8 cellular contexts compared by ENCODE assay signal in the genomic region with DNA sequence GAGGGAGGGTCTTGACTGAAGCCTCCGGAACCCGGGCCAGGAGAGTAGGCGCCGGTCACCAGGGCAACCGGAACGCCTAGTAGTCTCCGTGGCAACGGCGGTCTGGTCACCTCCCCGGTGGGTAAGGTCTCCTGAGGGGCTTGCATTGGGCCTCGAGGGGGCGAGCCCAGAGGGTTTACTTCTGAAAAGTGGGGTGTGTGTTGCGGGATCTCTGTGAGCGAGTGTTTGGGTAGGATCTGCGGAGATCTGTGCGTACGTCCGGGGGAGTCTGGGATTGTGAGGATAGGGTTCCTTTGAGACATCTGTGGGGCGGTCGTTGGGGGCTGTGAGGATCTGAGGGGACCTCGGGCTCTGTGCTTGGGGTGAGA. TPM values are rescaled to one million over a fixed set of nuclear protein-coding genes. Genes with fewer than 3 reads are reported as not detected.
DNase-seq lines count a peak whose midpoint lies in the region; ATAC-seq, FAIRE-seq and TF ChIP-seq lines count a peak whose summit lies in the region.

A gene with protein sequence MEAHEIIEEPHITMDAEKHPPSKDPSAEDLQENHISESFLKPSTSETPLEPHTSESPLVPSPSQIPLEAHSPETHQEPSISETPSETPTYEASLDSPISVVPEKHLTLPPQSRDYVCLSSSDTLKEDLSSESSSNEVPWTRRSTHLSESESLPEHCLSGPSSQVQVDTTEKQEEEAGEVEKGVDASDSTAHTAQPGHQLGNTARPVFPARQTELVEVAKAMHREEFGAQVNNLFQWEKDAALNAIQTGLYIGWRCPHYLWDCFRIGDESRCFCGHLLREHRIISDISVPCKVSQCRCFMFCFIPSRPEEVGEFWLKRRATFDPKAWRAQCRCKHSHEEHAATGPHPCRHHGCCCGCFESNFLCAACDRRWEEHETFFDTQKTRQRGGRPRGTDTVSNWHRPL (minus strand): TSS at position 17 of the 368 bp plus-strand sequence. CDS start 2,571 bp downstream, outside the sequence.

- H3K36me3 Mint-ChIP-seq in Calu3 (ENCODE audit: insufficient read depth, unreplicated experiment) = peaks cover 17% of the 10 kb centered on the region
- no peaks in the 10 kb centered on the region for H3K36me3 Mint-ChIP-seq in activated CD4-positive, alpha-beta memory T cell treated with anti-CD3 and anti-CD28 coated beads, Interleukin-2, amount 10 ng/mL, durations not matched to agents 7 days and 5 days (ENCODE audit: low read depth)

- H3K4me1 Mint-ChIP-seq in Calu3 (ENCODE audit: low read depth, unreplicated experiment) = peaks cover 14% of the 10 kb centered on the region
- peaks cover 23% of the 10 kb centered on the region for H3K4me1 Mint-ChIP-seq in activated CD4-positive, alpha-beta memory T cell treated with anti-CD3 and anti-CD28 coated beads, Interleukin-2, amount 10 ng/mL, durations not matched to agents 7 days and 5 days

- H3K4me1 ChIP-seq in right atrium auricular region (peaks cover 0 to 44% of the 10 kb centered on the region in 2 donors), sigmoid colon (peaks cover 0 to 41% (median 31%) of the 10 kb centered on the region in 4 donors)

- H3K27ac ChIP-seq in right atrium auricular region (peak within 1 kb of the TSS; percentile 89 to 95), sigmoid colon (peak within 1 kb of the TSS; percentile 93 to 99 (median 98))

- WGBS in sigmoid colon, 2 donors = 0 to 1% methylated on average over 21 of the region's 21 CpGs

- no TSS peak for BruUV-seq in Calu3 (replicated peaks; lab: Mats Ljungman, UMichigan)

- peaks cover 13% of the 10 kb centered on the region for H3K27me3 Mint-ChIP-seq in Calu3 (ENCODE audit: unreplicated experiment)
- peaks cover 5% of the 10 kb centered on the region for H3K27me3 Mint-ChIP-seq in activated CD4-positive, alpha-beta memory T cell treated with anti-CD3 and anti-CD28 coated beads, Interleukin-2, amount 10 ng/mL, durations not matched to agents 7 days and 5 days

- H3K9me3 ChIP-seq in right atrium auricular region (no peaks in the 10 kb centered on the region), sigmoid colon (no peaks in the 10 kb centered on the region)

- intact Hi-C loops in Calu3 (cut with micrococcal nuclease; ENCODE audit: unreplicated experiment) = loop anchor here (2.0 kb wide), 1 partner anchor 14 kb away; a partner anchor contains a TSS
- intact Hi-C loops in sigmoid colon (cut with DNase I) = loop anchor here (2.0 kb wide), 3 partner anchors 14 to 54 kb away; a partner anchor contains a TSS

- H3K27me3 ChIP-seq in right atrium auricular region (no peaks in the 10 kb centered on the region), sigmoid colon (no peaks in the 10 kb centered on the region)

- POLR2A ChIA-PET in activated CD4-positive, alpha-beta memory T cell treated with anti-CD3 and anti-CD28 coated beads, Interleukin-2, amount 10 ng/mL, durations not matched to agents 7 days and 5 days (lab: Charles Lee) = interaction anchor here (0.9 to 1.8 kb wide), 2 partner anchors 14 to 17 kb away, joined by 4 to 6 read pairs; a partner anchor contains a TSS

- no peaks in the 10 kb centered on the region for H3K9me3 Mint-ChIP-seq in Calu3 (ENCODE audit: low read depth, unreplicated experiment)
- no peaks in the 10 kb centered on the region for H3K9me3 Mint-ChIP-seq in activated CD4-positive, alpha-beta memory T cell treated with anti-CD3 and anti-CD28 coated beads, Interleukin-2, amount 10 ng/mL, durations not matched to agents 7 days and 5 days

- H3K27ac Mint-ChIP-seq in Calu3 (ENCODE audit: unreplicated experiment) = peak within 1 kb of the TSS; percentile 84
- H3K27ac Mint-ChIP-seq in activated CD4-positive, alpha-beta memory T cell treated with anti-CD3 and anti-CD28 coated beads, Interleukin-2, amount 10 ng/mL, durations not matched to agents 7 days and 5 days = peak within 1 kb of the TSS; percentile 53

- CTCF ChIA-PET in Calu3 (lab: Charles Lee) = interaction anchor here (0.8 to 1.0 kb wide), 3 partner anchors 14 to 78 kb away, joined by 3 read pairs; a partner anchor contains a TSS
- CTCF ChIA-PET in activated CD4-positive, alpha-beta memory T cell treated with anti-CD3 and anti-CD28 coated beads, Interleukin-2, amount 10 ng/mL, durations not matched to agents 7 days and 5 days (lab: Charles Lee) = interaction anchor here (0.6 to 1.5 kb wide), 4 partner anchors 13 to 178 kb away, joined by 3 to 4 read pairs (median 3); a partner anchor contains a TSS

- TF ChIP-seq EP300 in sigmoid colon (IDR thresholded peaks at IDR 0.05) = no peak

- no peak for FAIRE-seq in RCC 7860 (lab: Jason Lieb, UNC)

- H3K36me3 ChIP-seq in right atrium auricular region = no peaks in the 10 kb centered on the region
- H3K36me3 ChIP-seq in sigmoid colon = no peaks in the 10 kb centered on the region

- ATAC-seq in HG02973 (IDR thresholded peaks at IDR 0.05; ENCODE audit: unreplicated experiment) (peak; percentile 11), HG02885 (IDR thresholded peaks at IDR 0.05; ENCODE audit: poor library complexity, unreplicated experiment) (no peak)

- H3K4me3 ChIP-seq in right atrium auricular region (peak within 1 kb of the TSS; percentile 51 to 72), sigmoid colon (peak within 1 kb of the TSS; percentile 52 to 95 (median 91))

- H3K4me3 Mint-ChIP-seq in Calu3 (ENCODE audit: low read depth, unreplicated experiment) = peak within 1 kb of the TSS; percentile 89
- H3K4me3 Mint-ChIP-seq in activated CD4-positive, alpha-beta memory T cell treated with anti-CD3 and anti-CD28 coated beads, Interleukin-2, amount 10 ng/mL, durations not matched to agents 7 days and 5 days = peak within 1 kb of the TSS; percentile 82

- no peak for TF ChIP-seq CTCF in Calu3 (IDR thresholded peaks at IDR 0.05; ENCODE audit: unreplicated experiment)
- TF ChIP-seq CTCF in right atrium auricular region (IDR thresholded peaks at IDR 0.05) = no peak
- TF ChIP-seq CTCF in sigmoid colon (IDR thresholded peaks at IDR 0.05) = no peak

- peak; percentile 7 for DNase-seq in Calu3
- peak; percentile 50 for DNase-seq in activated CD4-positive, alpha-beta memory T cell treated with anti-CD3 and anti-CD28 coated beads, Interleukin-2, amount 10 ng/mL, durations not matched to agents 7 days and 5 days
- DNase-seq in right atrium auricular region (ENCODE audit: low spot score) = no peak
- no peak for DNase-seq in sigmoid colon
- DNase-seq in RCC 7860 (ENCODE audit: low spot score) = no peak
- DNase-seq in cerebellar nuclear complex (lab: John Stamatoyannopoulos, UW) = no peak

- TF ChIP-seq POLR2A in sigmoid colon (IDR thresholded peaks at IDR 0.05) = no peak

RNA-seq across cellular contexts. Expression of the gene that starts here (rescaled TPM):
- not detected in 2 replicates for total RNA-seq in Calu3 (2022)
- not detected for total RNA-seq in activated CD4-positive, alpha-beta memory T cell treated with anti-CD3 and anti-CD28 coated beads, Interleukin-2, amount 10 ng/mL, durations not matched to agents 7 days and 5 days
- total RNA-seq in right atrium auricular region = not detected
- not detected for total RNA-seq in sigmoid colon
- polyA plus RNA-seq in sigmoid colon = under 1 TPM in 1 of 3 donors, not detected in 2; 0.03 TPM

Comparison
In these comparisons a context has a peak if more than half of its experiments do, and no peak if none do; other contexts are left out.
1. Peak in DNase-seq in Calu3; RNA of the gene not detected or under 1 TPM.
2. Peak in DNase-seq in activated CD4-positive, alpha-beta memory T cell treated with anti-CD3 and anti-CD28 coated beads, Interleukin-2, amount 10 ng/mL, durations not matched to agents 7 days and 5 days; RNA of the gene not detected or under 1 TPM.